1 cellular context compared by ENCODE assay signal in genomic region chr19:4297901-4298771, GRCh38.
TF ChIP-seq lines count a peak whose summit lies in the region.

No MANE protein-coding gene starts in this region.

TF ChIP-seq in HepG2, 621 proteins besides CTCF, POLR2A, EP300 and RAD21 (continued from another document and continues in another):
- no peak for TF ChIP-seq ZBTB40 (IDR thresholded peaks at IDR 0.05)
- 0 out of 2 replicates have a peak, but pooled peaks have one; percentile 21 for TF ChIP-seq ZBTB40 (CRISPR knock-in tag; IDR thresholded peaks at IDR 0.05)
- TF ChIP-seq MAX (IDR thresholded peaks at IDR 0.05) = 0 out of 2 replicates have a peak, but pooled peaks have one; percentile 9
- peak; percentile 16; the same call in 1 of the 2 replicates for TF ChIP-seq SMC3 (IDR thresholded peaks at IDR 0.05; ENCODE audit: low read length)
- no peak for TF ChIP-seq ZNF75D (CRISPR knock-in tag; IDR thresholded peaks at IDR 0.05; ENCODE audit: borderline replicate concordance)
- TF ChIP-seq ZBTB7A (CRISPR knock-in tag; IDR thresholded peaks at IDR 0.05) = peak; percentile 36; the same call in 1 of the 2 replicates
- no peak for TF ChIP-seq ZNF572 (CRISPR knock-in tag; IDR thresholded peaks at IDR 0.05)
- TF ChIP-seq ZFP1 (CRISPR knock-in tag; IDR thresholded peaks at IDR 0.05) = no peak
- TF ChIP-seq ZNF687 (CRISPR knock-in tag; IDR thresholded peaks at IDR 0.05) = peak; percentile 59
- peak; percentile 22; the same call in 1 of the 2 replicates for TF ChIP-seq KDM2A (CRISPR knock-in tag; IDR thresholded peaks at IDR 0.05; ENCODE audit: borderline replicate concordance, low read depth)
- peak; percentile 35; the same call in 1 of the 2 replicates for TF ChIP-seq PATZ1 (CRISPR knock-in tag; IDR thresholded peaks at IDR 0.05)
- no peak for TF ChIP-seq ZNF142 (CRISPR knock-in tag; IDR thresholded peaks at IDR 0.05)
- peak; percentile 56; the same call in 1 of the 2 replicates for TF ChIP-seq ZMYM3 (CRISPR knock-in tag; IDR thresholded peaks at IDR 0.05)
- TF ChIP-seq CAMTA2 (CRISPR knock-in tag; IDR thresholded peaks at IDR 0.05; ENCODE audit: borderline replicate concordance) = no peak
- no peak for TF ChIP-seq DNMT3B (CRISPR knock-in tag; conservative IDR thresholded peaks at IDR 0.05)
- TF ChIP-seq AFF4 (CRISPR knock-in tag; IDR thresholded peaks at IDR 0.05) = no peak
- no peak for TF ChIP-seq MBD4 (IDR thresholded peaks at IDR 0.05; ENCODE audit: borderline replicate concordance, low read length)
- 0 out of 2 replicates have a peak, but pooled peaks have one; percentile 21 for TF ChIP-seq ELF3 (CRISPR knock-in tag; IDR thresholded peaks at IDR 0.05)
- TF ChIP-seq HMGXB4 (CRISPR knock-in tag; IDR thresholded peaks at IDR 0.05; ENCODE audit: borderline replicate concordance in 1 of 2, low read depth in 1 of 2) = peak in 1 of 2 experiments; percentile 40; a peak in 1 of 4 replicates
- TF ChIP-seq ZNF136 (CRISPR knock-in tag; IDR thresholded peaks at IDR 0.05; ENCODE audit: low read depth) = no peak
- peak; percentile 23; the same call in 1 of the 2 replicates for TF ChIP-seq HDAC1 (CRISPR knock-in tag; IDR thresholded peaks at IDR 0.05)
- TF ChIP-seq CBFB (CRISPR knock-in tag; IDR thresholded peaks at IDR 0.05) = no peak
- TF ChIP-seq POLR2G (IDR thresholded peaks at IDR 0.05; ENCODE audit: low read depth, low read length) = no peak
